Comparison of ENCODE assay signal across 7 cellular contexts in the genomic region with DNA sequence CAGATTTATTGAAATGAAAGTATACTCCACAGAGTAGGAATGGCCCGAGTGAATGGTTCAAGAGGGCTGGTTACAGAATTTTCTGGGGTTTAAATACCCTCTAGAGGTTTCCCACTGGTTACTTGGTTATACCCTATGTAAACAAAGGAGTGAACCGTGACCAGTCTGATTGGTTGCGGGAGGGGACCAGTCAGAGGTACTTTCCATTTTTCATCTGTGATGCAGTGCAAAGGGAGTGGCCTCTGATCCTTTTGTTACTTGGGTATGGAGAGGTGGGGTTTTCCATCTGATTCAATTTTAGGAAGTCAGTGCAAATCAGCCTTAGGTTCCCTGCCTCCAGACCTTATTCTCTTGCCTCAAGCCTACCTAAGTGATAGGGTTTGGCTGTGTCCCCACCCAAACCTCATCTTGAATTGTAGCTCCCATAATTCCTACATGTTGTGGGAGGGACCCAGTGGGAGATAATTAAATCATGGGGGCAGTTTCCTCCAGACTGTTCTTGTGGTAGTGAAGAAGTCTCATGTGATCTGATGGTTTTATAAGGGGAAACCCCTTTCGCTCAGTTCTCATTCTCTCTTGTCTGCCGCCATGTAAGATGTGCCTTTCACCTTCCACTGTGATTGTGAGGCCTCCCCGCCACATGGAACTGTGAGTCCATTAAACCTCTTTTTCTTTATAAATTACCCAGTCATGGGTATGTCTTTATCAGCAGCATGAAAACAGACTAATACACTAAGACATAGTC. TPM values are rescaled to one million over a fixed set of nuclear protein-coding genes. Genes with fewer than 3 reads are reported as not detected.
DNase-seq lines count a peak whose midpoint lies in the region; ATAC-seq, FAIRE-seq and TF ChIP-seq lines count a peak whose summit lies in the region.
"Not testable (repeated sequence)": the region's sequence is repeated elsewhere in the genome, so short reads cannot be mapped to it uniquely, and the experiment has no call there.

No MANE protein-coding gene starts in this region.

- in situ Hi-C loops in Caki2 (cut with HindIII; ENCODE audit: low pct_unique_long_range_greater_than_20kb, low sequenced_read_pairs) = not testable (repeated sequence)

- not testable (repeated sequence) for H3K4me3 ChIP-seq in PC-3 (ENCODE audit: low read length); keratinocyte (ENCODE audit: control insufficient read depth in 2 of 3, extremely low read depth in 1 of 3, insufficient read depth in 2 of 3, low read depth in 1 of 3, low read length in 3 of 3); naive thymus-derived CD4-positive, alpha-beta T cell (ENCODE audit: low read length)
- H3K4me3 ChIP-seq in skeletal muscle satellite cell (ENCODE audit: low read length) = peak overlapping the region; percentile 1

- H3K9me3 ChIP-seq in PC-3 (ENCODE audit: low read length); keratinocyte (ENCODE audit: control insufficient read depth, low read depth, low read length); naive thymus-derived CD4-positive, alpha-beta T cell (ENCODE audit: control insufficient read depth in 2 of 3, low read length in 3 of 3); skeletal muscle satellite cell (replicated peaks; ENCODE audit: low read length): not testable (repeated sequence)

- peaks cover 43% of the 10 kb centered on the region for H3K4me1 Mint-ChIP-seq in activated B cell treated with CpG ODN at 0.5 μM for 24 hours
- peaks cover 12 to 57% (median 47%) of the 10 kb centered on the region in 7 donors for H3K4me1 Mint-ChIP-seq in naive thymus-derived CD4-positive, alpha-beta T cell

- TF ChIP-seq CTCF in PC-3 (conservative IDR thresholded peaks at IDR 0.05; ENCODE audit: low read depth, low read length); activated B cell treated with CpG ODN at 0.5 μM for 24 hours (IDR thresholded peaks at IDR 0.05); keratinocyte (optimal IDR thresholded peaks at IDR 0.05 in 1 of 3, IDR thresholded peaks at IDR 0.05 in 1 of 3, conservative IDR thresholded peaks at IDR 0.05 in 1 of 3; ENCODE audit: extremely low read depth in 1 of 3, insufficient read depth in 2 of 3, low read length in 3 of 3): not testable (repeated sequence)

- intact Hi-C loops in PC-3 (cut with micrococcal nuclease); activated B cell treated with CpG ODN at 0.5 μM for 24 hours (cut with micrococcal nuclease); naive thymus-derived CD4-positive, alpha-beta T cell (cut with micrococcal nuclease): not testable (repeated sequence)

- CTCF ChIA-PET in PC-3 (lab: Charles Lee); naive thymus-derived CD4-positive, alpha-beta T cell (lab: Charles Lee): not testable (repeated sequence)
- CTCF ChIA-PET in activated B cell treated with CpG ODN at 0.5 μM for 24 hours (lab: Charles Lee) = interaction anchor here (1.7 kb wide), 1 partner anchor 68 kb away, joined by 8 read pairs; no protein-coding TSS in a partner anchor

- H3K27ac ChIP-seq in PC-3 (ENCODE audit: low read length) (peak overlapping the region; percentile 47), keratinocyte (ENCODE audit: control insufficient read depth, insufficient read depth, low read length) (peak overlapping the region; percentile 98)
- not testable (repeated sequence) for H3K27ac ChIP-seq in naive thymus-derived CD4-positive, alpha-beta T cell (ENCODE audit: low read depth, low read length)

- not testable (repeated sequence) for H4K20me1 ChIP-seq in PC-3 (ENCODE audit: low read length); keratinocyte (ENCODE audit: control insufficient read depth, extremely low read depth, insufficient read depth, low read length)

- H3K4me1 ChIP-seq in PC-3 (ENCODE audit: insufficient read depth, low read length) (peaks cover 19% of the 10 kb centered on the region), keratinocyte (ENCODE audit: control insufficient read depth, extremely low read depth, insufficient read depth, low read length) (peaks cover 40% of the 10 kb centered on the region), skeletal muscle satellite cell (ENCODE audit: control insufficient read depth, insufficient read depth, low read length) (peaks cover 25% of the 10 kb centered on the region)
- H3K4me1 ChIP-seq in naive thymus-derived CD4-positive, alpha-beta T cell (ENCODE audit: control insufficient read depth in 2 of 2, insufficient read depth in 2 of 2, low read length in 2 of 2) = peaks cover 9 to 12% of the 10 kb centered on the region in 2 donors

- H3K4me2 ChIP-seq in PC-3 (ENCODE audit: low read length) (peak overlapping the region; percentile 23), keratinocyte (ENCODE audit: control insufficient read depth, extremely low read depth, insufficient read depth, low read depth, low read length) (peak overlapping the region; percentile 63), skeletal muscle satellite cell (ENCODE audit: low read length) (peak overlapping the region; percentile 49)

- H3K79me2 ChIP-seq in PC-3 (ENCODE audit: low read length); keratinocyte (ENCODE audit: control insufficient read depth, insufficient read depth, low read length): not testable (repeated sequence)

- FAIRE-seq in keratinocyte (lab: Jason Lieb, UNC) = not testable (repeated sequence)

- not testable (repeated sequence) for H3F3A ChIP-seq in PC-3 (ENCODE audit: low read length, unreplicated experiment)

- H3K36me3 Mint-ChIP-seq in activated B cell treated with CpG ODN at 0.5 μM for 24 hours (ENCODE audit: low read depth) = peaks cover 10% of the 10 kb centered on the region
- H3K36me3 Mint-ChIP-seq in naive thymus-derived CD4-positive, alpha-beta T cell = peaks cover 3 to 18% (median 4%) of the 10 kb centered on the region in 5 donors

- dilution Hi-C loops in keratinocyte (cut with MboI; ENCODE audit: extremely low pct_ligation_motif_present, low sequenced_read_pairs) = not testable (repeated sequence)

- H3K27ac Mint-ChIP-seq in activated B cell treated with CpG ODN at 0.5 μM for 24 hours = peak overlapping the region; percentile 66
- not testable (repeated sequence) for H3K27ac Mint-ChIP-seq in naive thymus-derived CD4-positive, alpha-beta T cell

- H3K4me3 Mint-ChIP-seq in activated B cell treated with CpG ODN at 0.5 μM for 24 hours; naive thymus-derived CD4-positive, alpha-beta T cell: not testable (repeated sequence)

- not testable (repeated sequence) for H2AFZ ChIP-seq in PC-3 (ENCODE audit: low read length); keratinocyte (ENCODE audit: control insufficient read depth, low read length)

- not testable (repeated sequence) for BruUV-seq in PC-3 (replicated peaks; lab: Mats Ljungman, UMichigan)

- not testable (repeated sequence) for H3K9ac ChIP-seq in PC-3 (ENCODE audit: low read length)
- H3K9ac ChIP-seq in keratinocyte (ENCODE audit: control insufficient read depth, extremely low read depth, insufficient read depth, low read length) (peak overlapping the region; percentile 77), skeletal muscle satellite cell (ENCODE audit: low read depth, low read length) (peak overlapping the region; percentile 50)

- not testable (repeated sequence) for H3K36me3 ChIP-seq in PC-3 (ENCODE audit: low read depth, low read length); keratinocyte (ENCODE audit: control insufficient read depth in 2 of 2, extremely low read depth in 1 of 2, insufficient read depth in 2 of 2, low read length in 2 of 2); naive thymus-derived CD4-positive, alpha-beta T cell (ENCODE audit: control insufficient read depth in 2 of 3, insufficient read depth in 3 of 3, low read length in 3 of 3); skeletal muscle satellite cell (ENCODE audit: insufficient read depth, low read length)

- not testable (repeated sequence) for H3K9me2 ChIP-seq in PC-3 (replicated peaks; ENCODE audit: low read length)

- peaks cover 16% of the 10 kb centered on the region for H3K9me3 Mint-ChIP-seq in activated B cell treated with CpG ODN at 0.5 μM for 24 hours
- H3K9me3 Mint-ChIP-seq in naive thymus-derived CD4-positive, alpha-beta T cell = not testable (repeated sequence)

- peak; percentile 55 for DNase-seq in Caki2 (ENCODE audit: low read depth)
- DNase-seq in PC-3; activated B cell treated with CpG ODN at 0.5 μM for 24 hours; naive thymus-derived CD4-positive, alpha-beta T cell: not testable (repeated sequence)
- peak; percentile 17 for DNase-seq in dermis blood vessel endothelial cell
- peak; percentile 74 for DNase-seq in keratinocyte (ENCODE audit: low read depth, low spot score)

- H3K27me3 ChIP-seq in PC-3 (ENCODE audit: low read length); keratinocyte (ENCODE audit: control insufficient read depth, extremely low read depth, insufficient read depth, low read length); naive thymus-derived CD4-positive, alpha-beta T cell (ENCODE audit: control insufficient read depth in 2 of 2, insufficient read depth in 2 of 2, low read length in 2 of 2); skeletal muscle satellite cell (ENCODE audit: control insufficient read depth, insufficient read depth, low read length): not testable (repeated sequence)

- H3K9me1 ChIP-seq in keratinocyte (ENCODE audit: control insufficient read depth, extremely low read depth, insufficient read depth, low read length) = not testable (repeated sequence)

- ATAC-seq in PC-3 = not testable (repeated sequence)
- ATAC-seq in activated B cell treated with CpG ODN at 0.5 μM for 24 hours (ENCODE audit: low read depth) = peak; percentile 56
- peak; percentile 14 for ATAC-seq in naive thymus-derived CD4-positive, alpha-beta T cell

- POLR2A ChIA-PET in PC-3 (lab: Charles Lee; ENCODE audit: unreplicated experiment); activated B cell treated with CpG ODN at 0.5 μM for 24 hours (lab: Charles Lee): not testable (repeated sequence)
- POLR2A ChIA-PET in naive thymus-derived CD4-positive, alpha-beta T cell (lab: Charles Lee) = interaction anchor here (0.7 kb wide), 1 partner anchor 142 kb away, joined by 3 read pairs; no protein-coding TSS in a partner anchor

- H3K27me3 Mint-ChIP-seq in activated B cell treated with CpG ODN at 0.5 μM for 24 hours; naive thymus-derived CD4-positive, alpha-beta T cell: not testable (repeated sequence)

RNA-seq across cellular contexts. Expression of a gene that starts 5.9 kb away (rescaled TPM):
- 17.5 and 19.2 TPM in 2 replicates for total RNA-seq in Caki2 (2014; rRNA removed; shearing (Covaris generic); ENCODE audit: low replicate concordance)
- total RNA-seq in PC-3 (2014; rRNA removed) = 0.87 and 0.98 TPM in 2 replicates
- total RNA-seq in activated B cell treated with CpG ODN at 0.5 μM for 24 hours = 56.4 and 70.7 TPM in 2 replicates
- 9.9 and 13.7 TPM in 2 replicates for total RNA-seq in dermis blood vessel endothelial cell
- 29.7 to 43.5 TPM (median 39.7 TPM) in 3 replicates for polyA plus RNA-seq in keratinocyte
- 7.1 TPM for polyA plus RNA-seq in keratinocyte (2011; ENCODE audit: low read depth)
- 30.7 and 44.2 TPM in 2 replicates for polyA plus RNA-seq in keratinocyte (2011; cell fraction: cytosol; rRNA removed)
- polyA plus RNA-seq in keratinocyte (2011; cell fraction: nucleus; rRNA removed) = 49.3 and 50.8 TPM in 2 replicates
- 7.0 and 24.6 TPM in 2 replicates for polyA plus RNA-seq in keratinocyte (2012; ENCODE audit: low replicate concordance)
- polyA minus RNA-seq in keratinocyte = 16.0 to 43.2 TPM (median 26.8 TPM) in 3 replicates
- 18.2 TPM for polyA minus RNA-seq in keratinocyte (2011; cell fraction: cytosol; rRNA and poly(A)+ RNA removed)
- polyA minus RNA-seq in keratinocyte (2011; cell fraction: nucleus; rRNA and poly(A)+ RNA removed) = 19.0 and 37.9 TPM in 2 replicates
- 10 to 100 TPM; 37.9 to 53.6 (median 43.0) TPM for total RNA-seq in naive thymus-derived CD4-positive, alpha-beta T cell
- 10 to 100 TPM; 15.0 to 16.8 TPM for polyA plus RNA-seq in naive thymus-derived CD4-positive, alpha-beta T cell
- 5.6 and 6.6 TPM in 2 replicates for total RNA-seq in skeletal muscle satellite cell (2012; rRNA removed)
